ENCODE assay signal across 11 cellular contexts in genomic region chr20:25319241-25320034, GRCh38.
DNase-seq lines count a peak whose midpoint lies in the region; TF ChIP-seq lines count a peak whose summit lies in the region.
"Had no signal": no experiment of that assay in that cellular context is flagged by ENCODE, and none has a peak within 500 bp of the region (broad histone marks: within the 10 kb centered on the region; RNA-seq: fewer than 3 reads in every experiment).

No MANE protein-coding gene starts in this region.

- DNase-seq in T-helper 2 cell treated with Interferon-gamma antibody and Interleukin-4, amounts not matched to agents 5 μg/mL and 100 μg/mL, for 36 hours (ENCODE audit: low spot score) = no peak
- DNase-seq in T-helper 2 cell = no peak
- peak; percentile 94 for DNase-seq in NCI-H1105 treated with DMSO at 0.1 percent for 48 hours (lab: John Stamatoyannopoulos, UW)
- no peak for DNase-seq in tibial nerve (ENCODE audit: low spot score in 2 of 2)
- DNase-seq in HT-29 (ENCODE audit: low spot score) = no peak
- DNase-seq in GM20000 (ENCODE audit: low spot score) = no peak
- DNase-seq in NCI-H1694 (lab: John Stamatoyannopoulos, UW) = no peak
- DNase-seq: HCEC 1CT had no signal

- peak overlapping the region; percentile 26 for H3K27ac Mint-ChIP-seq in T-helper 2 cell treated with Interferon-gamma antibody and Interleukin-4, amounts not matched to agents 5 μg/mL and 100 μg/mL, for 36 hours

- TF ChIP-seq EP300 in tibial nerve (IDR thresholded peaks at IDR 0.05) = no peak

- H3K27ac ChIP-seq in duodenal mucosa (ENCODE audit: low read depth, low read length) (no peak overlapping the region), tibial nerve (peak overlapping the region in 3 of 4 donors; percentile 43 to 90 (median 69))
- H3K27ac ChIP-seq: epithelial cell of prostate had no signal

- peak overlapping the region; percentile 9 to 28 for H3K4me3 ChIP-seq in duodenal mucosa (ENCODE audit: low read depth in 1 of 2, low read length in 2 of 2)
- H3K4me3 ChIP-seq in tibial nerve = peak overlapping the region in 2 of 4 donors; percentile 11 to 13

- H3K9ac ChIP-seq in duodenal mucosa (ENCODE audit: low read depth in 1 of 2, low read length in 2 of 2) = peak overlapping the region in 1 of 2 donors; percentile 20

- TF ChIP-seq POLR2A in tibial nerve (IDR thresholded peaks at IDR 0.05) = no peak

- H3K36me3 ChIP-seq in duodenal mucosa (ENCODE audit: control insufficient read depth in 1 of 2, insufficient read depth in 2 of 2, low read length in 2 of 2) (peaks cover 0 to 14% of the 10 kb centered on the region in 2 donors), tibial nerve (peaks cover 0 to 36% (median 0%) of the 10 kb centered on the region in 3 donors)

- no peaks in the 10 kb centered on the region for H3K9me3 Mint-ChIP-seq in T-helper 2 cell treated with Interferon-gamma antibody and Interleukin-4, amounts not matched to agents 5 μg/mL and 100 μg/mL, for 36 hours
- H3K9me3 Mint-ChIP-seq: naive thymus-derived CD8-positive, alpha-beta T cell had no signal

- H3K4me1 Mint-ChIP-seq in T-helper 2 cell treated with Interferon-gamma antibody and Interleukin-4, amounts not matched to agents 5 μg/mL and 100 μg/mL, for 36 hours (ENCODE audit: low read depth) = peaks cover 11% of the 10 kb centered on the region

- no peaks in the 10 kb centered on the region for H3K27me3 ChIP-seq in duodenal mucosa (ENCODE audit: control insufficient read depth in 1 of 2, insufficient read depth in 2 of 2, low read length in 2 of 2)
- no peaks in the 10 kb centered on the region for H3K27me3 ChIP-seq in tibial nerve

- H3K9me3 ChIP-seq in duodenal mucosa (ENCODE audit: control insufficient read depth in 1 of 2, low read length in 2 of 2) (no peaks in the 10 kb centered on the region), tibial nerve (no peaks in the 10 kb centered on the region)

- no peak overlapping the region for H3K4me3 Mint-ChIP-seq in T-helper 2 cell treated with Interferon-gamma antibody and Interleukin-4, amounts not matched to agents 5 μg/mL and 100 μg/mL, for 36 hours

- H3K27me3 Mint-ChIP-seq in T-helper 2 cell treated with Interferon-gamma antibody and Interleukin-4, amounts not matched to agents 5 μg/mL and 100 μg/mL, for 36 hours (ENCODE audit: low read depth) = no peaks in the 10 kb centered on the region
- H3K27me3 Mint-ChIP-seq: naive thymus-derived CD8-positive, alpha-beta T cell had no signal

- 58 to 66% methylated on average over 11 of the region's 11 CpGs for WGBS in tibial nerve, 2 donors

- peaks cover 14% of the 10 kb centered on the region for H3K36me3 Mint-ChIP-seq in T-helper 2 cell treated with Interferon-gamma antibody and Interleukin-4, amounts not matched to agents 5 μg/mL and 100 μg/mL, for 36 hours (ENCODE audit: low read depth)

- H3K4me1 ChIP-seq in duodenal mucosa (ENCODE audit: control insufficient read depth in 1 of 2, insufficient read depth in 2 of 2, low read length in 2 of 2) (peaks cover 35 to 40% of the 10 kb centered on the region in 2 donors), tibial nerve (peaks cover 0 to 76% (median 42%) of the 10 kb centered on the region in 4 donors)

- TF ChIP-seq CTCF in tibial nerve (IDR thresholded peaks at IDR 0.05) = no peak
- no peak for TF ChIP-seq CTCF in GM20000 (IDR thresholded peaks at IDR 0.05; ENCODE audit: extremely low read depth, missing control alignments)
